ENCODE assay signal across 31 cellular contexts in genomic region chr6:138349891-138350290, GRCh38. TPM values are rescaled to one million over a fixed set of nuclear protein-coding genes. Genes with fewer than 3 reads are reported as not detected.
DNase-seq lines count a peak whose midpoint lies in the region; ATAC-seq and TF ChIP-seq lines count a peak whose summit lies in the region.
"Had no signal": no experiment of that assay in that cellular context is flagged by ENCODE, and none has a peak within 500 bp of the region (broad histone marks: within the 10 kb centered on the region; RNA-seq: fewer than 3 reads in every experiment).

No MANE protein-coding gene starts in this region.

- no peak overlapping the region for H4K5ac ChIP-seq in mesendoderm (ENCODE audit: low read length)

- no peaks in the 10 kb centered on the region for H3K9me3 Mint-ChIP-seq in MCF 10A (ENCODE audit: unreplicated experiment)
- H3K9me3 Mint-ChIP-seq: activated CD4-positive, alpha-beta memory T cell treated with anti-CD3 and anti-CD28 coated beads for 36 hours; activated naive CD4-positive, alpha-beta T cell treated with anti-CD3 and anti-CD28 coated beads, Interleukin-2, amount 50 U/mL, for 24 hours; activated T-helper 1 cell treated with anti-CD3 and anti-CD28 coated beads, Interleukin-12 subunit alpha, Interleukin-12 subunit beta, Interleukin-2, Interleukin-4 antibody, amounts not matched to agents 30 ng/mL and 10 ng/mL and 1 ng/mL, durations not matched to agents 14 hours and 24 hours and 36 hours; neural crest cell had no signal

- TF ChIP-seq CTCF in mammary epithelial cell (conservative IDR thresholded peaks at IDR 0.05 in 1 of 2, IDR thresholded peaks at IDR 0.05 in 1 of 2; ENCODE audit: extremely low read depth in 1 of 2, insufficient read depth in 1 of 2, low read depth in 1 of 2, low read length in 2 of 2) (no peak), MCF 10A (IDR thresholded peaks at IDR 0.05; ENCODE audit: unreplicated experiment) (no peak), VCaP (conservative IDR thresholded peaks at IDR 0.05) (no peak)

- H3K4me3 ChIP-seq in mammary epithelial cell (replicated peaks in 1 of 3; ENCODE audit: insufficient read depth in 1 of 3, low read depth in 2 of 3, low read length in 3 of 3) (no peak overlapping the region), mesendoderm (ENCODE audit: low read length) (no peak overlapping the region)
- H3K4me3 ChIP-seq: BLaER1, GM12878, right atrium auricular region, SJSA1 had no signal

- no peak overlapping the region for H3K23ac ChIP-seq in mesendoderm (ENCODE audit: low read length)

- H3K27ac ChIP-seq in mammary epithelial cell (ENCODE audit: insufficient read depth, low read depth, low read length), result no peak overlapping the region
- H3K27ac ChIP-seq in VCaP, result peak overlapping the region; percentile 81
- no peak overlapping the region for H3K27ac ChIP-seq in mesendoderm (ENCODE audit: low read depth, low read length)
- H3K27ac ChIP-seq: BLaER1, right atrium auricular region, SJSA1 had no signal

- H3K9ac ChIP-seq in mammary epithelial cell (ENCODE audit: insufficient read depth, low read length) (no peak overlapping the region), mesendoderm (ENCODE audit: low read length) (no peak overlapping the region)
- H3K9ac ChIP-seq: BLaER1 had no signal

- H3K4me1 Mint-ChIP-seq in MCF 10A (ENCODE audit: insufficient read depth, unreplicated experiment), result no peaks in the 10 kb centered on the region
- H3K4me1 Mint-ChIP-seq: activated naive CD4-positive, alpha-beta T cell treated with anti-CD3 and anti-CD28 coated beads, Interleukin-2, amount 50 U/mL, for 24 hours; neural crest cell had no signal

- H4K8ac ChIP-seq in mesendoderm (ENCODE audit: low read depth, low read length), result no peak overlapping the region

- H2BK15ac ChIP-seq in mesendoderm (replicated peaks; ENCODE audit: low read depth), result no peak overlapping the region

- H3K79me2 ChIP-seq in mammary epithelial cell (ENCODE audit: insufficient read depth, low read length) (no peaks in the 10 kb centered on the region), mesendoderm (ENCODE audit: control insufficient read depth, insufficient read depth, low read length) (no peaks in the 10 kb centered on the region)

- BruUV-seq in mammary epithelial cell (replicated peaks; lab: Mats Ljungman, UMichigan) (no TSS peak), MCF 10A (replicated peaks; lab: Mats Ljungman, UMichigan) (no TSS peak)

- in situ Hi-C loops in mammary epithelial cell (cut with MboI; ENCODE audit: low sequenced_read_pairs in 2 of 2), result no loop called here

- no peaks in the 10 kb centered on the region for H3K79me1 ChIP-seq in mesendoderm (ENCODE audit: low read length)

- H3K27ac Mint-ChIP-seq in MCF 10A (ENCODE audit: low read depth, unreplicated experiment), result no peak overlapping the region
- H3K27ac Mint-ChIP-seq: activated CD4-positive, alpha-beta memory T cell treated with anti-CD3 and anti-CD28 coated beads for 36 hours; activated naive CD4-positive, alpha-beta T cell treated with anti-CD3 and anti-CD28 coated beads, Interleukin-2, amount 50 U/mL, for 24 hours; activated T-helper 1 cell treated with anti-CD3 and anti-CD28 coated beads, Interleukin-12 subunit alpha, Interleukin-12 subunit beta, Interleukin-2, Interleukin-4 antibody, amounts not matched to agents 30 ng/mL and 10 ng/mL and 1 ng/mL, durations not matched to agents 14 hours and 24 hours and 36 hours had no signal

- POLR2A ChIA-PET in MCF 10A (lab: Yijun Ruan, JAX), result no interaction called here

- H3K27me3 ChIP-seq in mammary epithelial cell (ENCODE audit: insufficient read depth, low read length) (no peaks in the 10 kb centered on the region), mesendoderm (ENCODE audit: insufficient read depth, low read length, poor library complexity) (no peaks in the 10 kb centered on the region)
- H3K27me3 ChIP-seq: BLaER1, right atrium auricular region, SJSA1 had no signal

- H2AFZ ChIP-seq in mammary epithelial cell (ENCODE audit: low read depth, low read length), result no peak overlapping the region

- H3K4me1 ChIP-seq in mammary epithelial cell (ENCODE audit: insufficient read depth, low read length), result no peaks in the 10 kb centered on the region
- H3K4me1 ChIP-seq in mesendoderm (ENCODE audit: control insufficient read depth, low read depth, low read length), result no peaks in the 10 kb centered on the region
- H3K4me1 ChIP-seq: BLaER1, right atrium auricular region, SJSA1 had no signal

- H3K56ac ChIP-seq in mesendoderm (ENCODE audit: low read length), result no peak overlapping the region

- H3K4me2 ChIP-seq in mammary epithelial cell (ENCODE audit: insufficient read depth, low read depth, low read length) (no peak overlapping the region), mesendoderm (ENCODE audit: low read length) (no peak overlapping the region)
- H3K4me2 ChIP-seq: BLaER1 had no signal

- H3K9me3 ChIP-seq in mammary epithelial cell (replicated peaks; ENCODE audit: insufficient read depth, low read length), result no peaks in the 10 kb centered on the region
- H3K9me3 ChIP-seq: BLaER1, right atrium auricular region, SJSA1 had no signal

- WGBS in mammary epithelial cell (ENCODE audit: low coverage, missing lambda C conversion rate), result 23% methylated on average over 3 of the region's 3 CpGs
- WGBS in mesendoderm (ENCODE audit: extremely low coverage, insufficient coverage, low lambda C conversion rate), result no CpG with 5 or more reads among the region's 3 CpGs

- no peak overlapping the region for H3K18ac ChIP-seq in mesendoderm (ENCODE audit: low read length)

- H3K36me3 ChIP-seq in mammary epithelial cell (ENCODE audit: insufficient read depth, low read length) (no peaks in the 10 kb centered on the region), mesendoderm (ENCODE audit: control insufficient read depth, insufficient read depth, low read length) (no peaks in the 10 kb centered on the region)
- H3K36me3 ChIP-seq: BLaER1, right atrium auricular region, SJSA1 had no signal

- no peak for ATAC-seq in HG02840 (IDR thresholded peaks at IDR 0.05; ENCODE audit: low FRiP score, unreplicated experiment)
- ATAC-seq: activated CD4-positive, CD25-positive, alpha-beta regulatory T cell treated with anti-CD3 and anti-CD28 coated beads, Interleukin-2, amount 50 U/mL, for 24 hours; GM12878 had no signal

- H3K36me3 Mint-ChIP-seq in MCF 10A (ENCODE audit: insufficient read depth, unreplicated experiment), result no peaks in the 10 kb centered on the region
- H3K36me3 Mint-ChIP-seq: activated CD4-positive, alpha-beta memory T cell treated with anti-CD3 and anti-CD28 coated beads for 36 hours; activated naive CD4-positive, alpha-beta T cell treated with anti-CD3 and anti-CD28 coated beads, Interleukin-2, amount 50 U/mL, for 24 hours had no signal

- no peak overlapping the region for H2AK5ac ChIP-seq in mesendoderm (ENCODE audit: low read length)

- dilution Hi-C loops in mammary epithelial cell (cut with HindIII; ENCODE audit: low sequenced_read_pairs), result no loop called here

- intact Hi-C loops in mammary epithelial cell (cut with micrococcal nuclease), result no loop called here
- intact Hi-C loops in MCF 10A (cut with micrococcal nuclease), result no loop called here

- H3K4me3 Mint-ChIP-seq in MCF 10A (ENCODE audit: unreplicated experiment), result no peak overlapping the region
- H3K4me3 Mint-ChIP-seq: activated CD4-positive, alpha-beta memory T cell treated with anti-CD3 and anti-CD28 coated beads for 36 hours; activated naive CD4-positive, alpha-beta T cell treated with anti-CD3 and anti-CD28 coated beads, Interleukin-2, amount 50 U/mL, for 24 hours; activated T-helper 1 cell treated with anti-CD3 and anti-CD28 coated beads, Interleukin-12 subunit alpha, Interleukin-12 subunit beta, Interleukin-2, Interleukin-4 antibody, amounts not matched to agents 30 ng/mL and 10 ng/mL and 1 ng/mL, durations not matched to agents 14 hours and 24 hours and 36 hours; neural crest cell had no signal

- H3K27me3 Mint-ChIP-seq in MCF 10A (ENCODE audit: insufficient read depth, unreplicated experiment), result no peaks in the 10 kb centered on the region

- H2BK5ac ChIP-seq in mesendoderm (ENCODE audit: low read length), result no peak overlapping the region

- CTCF ChIA-PET in mammary epithelial cell (lab: Charles Lee; ENCODE audit: low non-redundant PET), result no interaction called here
- CTCF ChIA-PET in MCF 10A (lab: Yijun Ruan, JAX), result no interaction called here

- H2BK120ac ChIP-seq in mesendoderm (ENCODE audit: low read depth, low read length), result no peak overlapping the region

- no peak overlapping the region for H3K4ac ChIP-seq in mesendoderm (ENCODE audit: low read depth, low read length)

- H4K20me1 ChIP-seq in mammary epithelial cell (ENCODE audit: insufficient read depth, low read length), result no peaks in the 10 kb centered on the region
- H4K20me1 ChIP-seq: BLaER1 had no signal

- DNase-seq in mammary epithelial cell (peak; percentile 10), MCF 10A (ENCODE audit: unreplicated experiment) (no peak), fibroblast of gingiva (ENCODE audit: low read depth) (peak; percentile 72), mesendoderm (no peak), GOT3 (lab: John Stamatoyannopoulos, UW) (no peak), NOMO-1 (lab: John Stamatoyannopoulos, UW; ENCODE audit: unreplicated experiment in 2 of 2) (no peak)
- DNase-seq: 8988T; activated CD4-positive, alpha-beta memory T cell treated with anti-CD3 and anti-CD28 coated beads for 36 hours; activated CD8-positive, alpha-beta memory T cell treated with anti-CD3 and anti-CD28 coated beads, Interleukin-2, amount 50 U/mL, for 4 hours; aorta; central memory CD4-positive, alpha-beta T cell; DMS53; NCI-H1105; NCI-H2029; NCI-H2227 treated with DMSO at 0.1 percent for 48 hours; NCI-H69 had no signal

RNA-seq across cellular contexts. Expression of gene SMIM28, which starts 27.8 kb away (rescaled TPM):
- total RNA-seq in mammary epithelial cell (not detected), MCF 10A (2022) (not detected in 2 replicates)
- polyA plus RNA-seq in mammary epithelial cell, result not detected
- not detected for polyA minus RNA-seq in mammary epithelial cell
- polyA plus RNA-seq in mesendoderm (2013, experiment 1 of 2), result 0.32 TPM
- polyA plus RNA-seq in mesendoderm (2013, experiment 2 of 2), result 0.21 TPM
- total RNA-seq: activated CD4-positive, alpha-beta memory T cell treated with anti-CD3 and anti-CD28 coated beads for 36 hours; activated T-helper 1 cell treated with anti-CD3 and anti-CD28 coated beads, Interleukin-12 subunit alpha, Interleukin-12 subunit beta, Interleukin-2, Interleukin-4 antibody, amounts not matched to agents 30 ng/mL and 10 ng/mL and 1 ng/mL, durations not matched to agents 14 hours and 24 hours and 36 hours; aorta; GM12878; HT-29; lung microvascular endothelial cell; neural crest cell; right atrium auricular region; SJSA1; subcutaneous adipose tissue; T-helper 1 cell treated with Interleukin-12 subunit alpha and Interleukin-12 subunit beta and Interleukin-4 antibody, amounts not matched to agents 30 ng/mL and 1 ng/mL, for 36 hours; ureter had no signal
- polyA plus RNA-seq: aorta, GM12878 had no signal

RNA-seq across cellular contexts. Expression of gene HEBP2, which starts 54.1 kb away (rescaled TPM):
- total RNA-seq in mammary epithelial cell, result 10 to 100 TPM; 63.8 to 99.1 TPM
- polyA plus RNA-seq in mammary epithelial cell, result 19.3 TPM
- 1.8 TPM for polyA minus RNA-seq in mammary epithelial cell
- total RNA-seq in MCF 10A (2022), result 71.2 and 89.7 TPM in 2 replicates
- 316 TPM for polyA plus RNA-seq in mesendoderm (2013, experiment 1 of 2)
- 316 TPM for polyA plus RNA-seq in mesendoderm (2013, experiment 2 of 2)

Comparison
In these comparisons a context has a peak if more than half of its experiments do, and no peak if none do; other contexts are left out.
1. DNase-seq: peak in mammary epithelial cell (single experiment) and fibroblast of gingiva (single experiment); none in MCF 10A (single experiment), mesendoderm (single experiment), GOT3 (single experiment) and NOMO-1 (0 of 2).